Comparison of ENCODE assay signal across 22 cellular contexts in genomic region chr19:9171393-9171991, GRCh38. TPM values are rescaled to one million over a fixed set of nuclear protein-coding genes. Genes with fewer than 3 reads are reported as not detected.
DNase-seq lines count a peak whose midpoint lies in the region; ATAC-seq lines count a peak whose summit lies in the region.
"Had no signal": no experiment of that assay in that cellular context is flagged by ENCODE, and none has a peak within 500 bp of the region (broad histone marks: within the 10 kb centered on the region; RNA-seq: fewer than 3 reads in every experiment).

No MANE protein-coding gene starts in this region.

- peaks cover 80% of the 10 kb centered on the region for H3K4me1 Mint-ChIP-seq in dendritic cell treated with granulocyte-macrophage colony-stimulating factor and Interleukin-4, amounts not matched to agents 40 ng/mL and 50 ng/mL, for 4 days (ENCODE audit: low read depth)
- H3K4me1 Mint-ChIP-seq: CD4-positive, CD25-positive, alpha-beta regulatory T cell had no signal

- peak overlapping the region; percentile 86 for H3K27ac Mint-ChIP-seq in dendritic cell treated with granulocyte-macrophage colony-stimulating factor and Interleukin-4, amounts not matched to agents 40 ng/mL and 50 ng/mL, for 4 days
- H3K27ac Mint-ChIP-seq: HFFc6 had no signal

- intact Hi-C loops in dendritic cell treated with granulocyte-macrophage colony-stimulating factor and Interleukin-4, amounts not matched to agents 40 ng/mL and 50 ng/mL, for 4 days (cut with micrococcal nuclease) = no loop called here

- ATAC-seq in HG02970 (IDR thresholded peaks at IDR 0.05; ENCODE audit: low FRiP score, unreplicated experiment) = no peak
- ATAC-seq: K562 had no signal

- H3K4me3 Mint-ChIP-seq in dendritic cell treated with granulocyte-macrophage colony-stimulating factor and Interleukin-4, amounts not matched to agents 40 ng/mL and 50 ng/mL, for 4 days = peak overlapping the region; percentile 7
- H3K4me3 Mint-ChIP-seq: CD4-positive, CD25-positive, alpha-beta regulatory T cell; HFFc6 had no signal

- no peaks in the 10 kb centered on the region for H3K9me3 Mint-ChIP-seq in dendritic cell treated with granulocyte-macrophage colony-stimulating factor and Interleukin-4, amounts not matched to agents 40 ng/mL and 50 ng/mL, for 4 days

- no peaks in the 10 kb centered on the region for H3K27me3 Mint-ChIP-seq in dendritic cell treated with granulocyte-macrophage colony-stimulating factor and Interleukin-4, amounts not matched to agents 40 ng/mL and 50 ng/mL, for 4 days
- H3K27me3 Mint-ChIP-seq: CD4-positive, CD25-positive, alpha-beta regulatory T cell had no signal

- DNase-seq in GM04503 (ENCODE audit: low read depth) (peak; percentile 3), iris pigment epithelial cell (ENCODE audit: low read depth) (peak; percentile 47), KG1 (lab: John Stamatoyannopoulos, UW) (no peak), dermis blood vessel endothelial cell (no peak)
- DNase-seq in effector CD4-positive, alpha-beta T cell = no peak
- DNase-seq: BE2C; CD4-positive, CD25-positive, alpha-beta regulatory T cell; DMS153; DND-41; GOT3; HFFc6; MG63; NCI-H2029; NCI-H446; NCI-H524 treated with DMSO at 0.1 percent for 48 hours; NCI-H774; SIG-M5 had no signal

- H3K36me3 Mint-ChIP-seq in dendritic cell treated with granulocyte-macrophage colony-stimulating factor and Interleukin-4, amounts not matched to agents 40 ng/mL and 50 ng/mL, for 4 days (ENCODE audit: low read depth) = peaks cover 33% of the 10 kb centered on the region

RNA-seq across cellular contexts. Expression of gene OR7D2, which starts 7.3 kb away (rescaled TPM):
- total RNA-seq in dermis blood vessel endothelial cell = under 0.01 TPM in 1 of 2 replicates, not detected in the other
- total RNA-seq: A673; CD4-positive, CD25-positive, alpha-beta regulatory T cell; HFFc6 had no signal

RNA-seq across cellular contexts. Expression of gene ZNF317, which starts 31.3 kb away (rescaled TPM):
- total RNA-seq in dermis blood vessel endothelial cell = 15.0 and 17.6 TPM in 2 replicates

RNA-seq across cellular contexts. Expression of gene OR7G3, which starts 44.7 kb away (rescaled TPM):
- not detected in 2 replicates for total RNA-seq in dermis blood vessel endothelial cell
- total RNA-seq: A673; CD4-positive, CD25-positive, alpha-beta regulatory T cell; HFFc6; K562; LHCN-M2 had no signal

RNA-seq across cellular contexts. Expression of gene OR7D4, which starts 47.9 kb away (rescaled TPM):
- total RNA-seq in dermis blood vessel endothelial cell = not detected in 2 replicates
- total RNA-seq: A673; CD4-positive, CD25-positive, alpha-beta regulatory T cell; HFFc6; K562; LHCN-M2 had no signal

RNA-seq across cellular contexts. Expression of gene OR7G1, which starts 55.9 kb away (rescaled TPM):
- total RNA-seq in dermis blood vessel endothelial cell = not detected in 2 replicates
- total RNA-seq: A673; CD4-positive, CD25-positive, alpha-beta regulatory T cell; HFFc6; K562; LHCN-M2 had no signal

Comparison
In these comparisons a context has a peak if more than half of its experiments do, and no peak if none do; other contexts are left out.
1. DNase-seq: peak in GM04503 (single experiment) and iris pigment epithelial cell (single experiment); none in effector CD4-positive, alpha-beta T cell (single experiment), KG1 (single experiment) and dermis blood vessel endothelial cell (single experiment).